Comparison of ENCODE assay signal across 1 cellular context in genomic region chr1:45205910-45206721, GRCh38.
TF ChIP-seq lines count a peak whose summit lies in the region.

Gene ZSWIM5, minus strand, starts transcription at chr1:45206605. Its CDS starts 255 bp downstream, at chr1:45206350.

TF ChIP-seq in K562, 482 proteins besides CTCF, POLR2A, EP300 and RAD21 (continued from another document and continues in another):
- TF ChIP-seq ZBTB40 (IDR thresholded peaks at IDR 0.05) (no peak), ZBTB40 (CRISPR knock-in tag; IDR thresholded peaks at IDR 0.05) (no peak), SMARCC2 (IDR thresholded peaks at IDR 0.05; ENCODE audit: low read depth) (no peak), SAP30 (IDR thresholded peaks at IDR 0.05; ENCODE audit: borderline replicate concordance, insufficient read depth, low read depth, low read length, poor library complexity, severe bottlenecking) (no peak), FOS (IDR thresholded peaks at IDR 0.05; ENCODE audit: extremely low read depth, insufficient read length) (no peak), PHB2 (IDR thresholded peaks at IDR 0.05; ENCODE audit: low read depth) (no peak), GTF2A2 (tag; IDR thresholded peaks at IDR 0.05) (no peak), ZNF263 (CRISPR knock-in tag; IDR thresholded peaks at IDR 0.05; ENCODE audit: borderline replicate concordance) (0 out of 2 replicates have a peak, but pooled peaks have one; percentile 16), ATF7 (IDR thresholded peaks at IDR 0.05) (no peak), ZC3H11A (IDR thresholded peaks at IDR 0.05; ENCODE audit: low read depth, low read length) (no peak), RBBP5 (IDR thresholded peaks at IDR 0.05; ENCODE audit: borderline replicate concordance, insufficient read depth, low read length, poor library complexity, severe bottlenecking) (peak; percentile 48), HOXB6 (CRISPR knock-in tag; IDR thresholded peaks at IDR 0.05; ENCODE audit: borderline replicate concordance) (no peak; the same call in 1 of the 2 replicates), NRF1 (conservative IDR thresholded peaks at IDR 0.05 in 1 of 2, IDR thresholded peaks at IDR 0.05 in 1 of 2) (peak; percentile 63 to 72), HMG20B (CRISPR knock-in tag; IDR thresholded peaks at IDR 0.05) (no peak), CBFA2T2 (conservative IDR thresholded peaks at IDR 0.05) (no peak), RB1 (IDR thresholded peaks at IDR 0.05; ENCODE audit: low read depth) (peak; percentile 53), ZBTB7A (IDR thresholded peaks at IDR 0.05; ENCODE audit: borderline replicate concordance, control insufficient read depth, low read depth, low read length) (no peak), STAT5A (IDR thresholded peaks at IDR 0.05; ENCODE audit: borderline replicate concordance, low read length) (no peak), ILF3 (IDR thresholded peaks at IDR 0.05; ENCODE audit: borderline replicate concordance) (no peak), LEF1 (IDR thresholded peaks at IDR 0.05) (no peak), ARHGAP35 (IDR thresholded peaks at IDR 0.05; ENCODE audit: partially characterized antibody) (no peak), HMBOX1 (IDR thresholded peaks at IDR 0.05) (no peak), JUN (IDR thresholded peaks at IDR 0.05; ENCODE audit: borderline replicate concordance, low read depth, low read length) (no peak), JUN (CRISPR knock-in tag; IDR thresholded peaks at IDR 0.05; ENCODE audit: borderline replicate concordance) (no peak), SMARCA4 (IDR thresholded peaks at IDR 0.05) (no peak), KLF16 (IDR thresholded peaks at IDR 0.05) (no peak), PPARD (CRISPR knock-in tag; IDR thresholded peaks at IDR 0.05) (no peak), PURB (CRISPR knock-in tag; IDR thresholded peaks at IDR 0.05; ENCODE audit: low read depth) (no peak), TAF1 (IDR thresholded peaks at IDR 0.05; ENCODE audit: control insufficient read depth, extremely low read depth, insufficient read depth, low read length, severe bottlenecking) (no peak), LCOR (CRISPR knock-in tag; IDR thresholded peaks at IDR 0.05) (no peak), E4F1 (CRISPR knock-in tag; IDR thresholded peaks at IDR 0.05; ENCODE audit: borderline replicate concordance) (no peak), ZBTB17 (CRISPR knock-in tag; IDR thresholded peaks at IDR 0.05) (0 out of 2 replicates have a peak, but pooled peaks have one; percentile 15), JUNB (CRISPR knock-in tag; conservative IDR thresholded peaks at IDR 0.05) (no peak), PHF8 (IDR thresholded peaks at IDR 0.05; ENCODE audit: borderline replicate concordance, low read length) (peak; percentile 25; the same call in 1 of the 2 replicates), TGIF2 (CRISPR knock-in tag; IDR thresholded peaks at IDR 0.05) (no peak), GABPB1 (CRISPR knock-in tag; IDR thresholded peaks at IDR 0.05) (0 out of 2 replicates have a peak, but pooled peaks have one; percentile 20), ZBTB9 (CRISPR knock-in tag; IDR thresholded peaks at IDR 0.05) (peak; percentile 77; the same call in 1 of the 2 replicates), ESRRA (IDR thresholded peaks at IDR 0.05; ENCODE audit: borderline replicate concordance, low read depth) (no peak), MXI1 (IDR thresholded peaks at IDR 0.05; ENCODE audit: low read depth, low read length) (no peak), SPI1 (IDR thresholded peaks at IDR 0.05; ENCODE audit: borderline replicate concordance, low read depth, low read length) (no peak), NCOA4 (IDR thresholded peaks at IDR 0.05; ENCODE audit: partially characterized antibody) (no peak), SRSF3 (IDR thresholded peaks at IDR 0.05; ENCODE audit: insufficient read depth, low read length) (no peak), BRD4 (IDR thresholded peaks at IDR 0.05) (no peak), MCM5 (IDR thresholded peaks at IDR 0.05; ENCODE audit: low read depth) (no peak), HMGN3 (IDR thresholded peaks at IDR 0.05; ENCODE audit: borderline replicate concordance, extremely low read depth, insufficient read length, low read depth, low read length) (no peak), ZZZ3 (IDR thresholded peaks at IDR 0.05) (no peak), NR0B1 (IDR thresholded peaks at IDR 0.05; ENCODE audit: partially characterized antibody) (no peak), POU5F1 (IDR thresholded peaks at IDR 0.05; ENCODE audit: borderline replicate concordance, low read depth, low read length, partially characterized antibody) (no peak), ATF2 (CRISPR knock-in tag; IDR thresholded peaks at IDR 0.05) (no peak), ZNF57 (CRISPR knock-in tag; IDR thresholded peaks at IDR 0.05) (no peak)
